In the genomic region with DNA sequence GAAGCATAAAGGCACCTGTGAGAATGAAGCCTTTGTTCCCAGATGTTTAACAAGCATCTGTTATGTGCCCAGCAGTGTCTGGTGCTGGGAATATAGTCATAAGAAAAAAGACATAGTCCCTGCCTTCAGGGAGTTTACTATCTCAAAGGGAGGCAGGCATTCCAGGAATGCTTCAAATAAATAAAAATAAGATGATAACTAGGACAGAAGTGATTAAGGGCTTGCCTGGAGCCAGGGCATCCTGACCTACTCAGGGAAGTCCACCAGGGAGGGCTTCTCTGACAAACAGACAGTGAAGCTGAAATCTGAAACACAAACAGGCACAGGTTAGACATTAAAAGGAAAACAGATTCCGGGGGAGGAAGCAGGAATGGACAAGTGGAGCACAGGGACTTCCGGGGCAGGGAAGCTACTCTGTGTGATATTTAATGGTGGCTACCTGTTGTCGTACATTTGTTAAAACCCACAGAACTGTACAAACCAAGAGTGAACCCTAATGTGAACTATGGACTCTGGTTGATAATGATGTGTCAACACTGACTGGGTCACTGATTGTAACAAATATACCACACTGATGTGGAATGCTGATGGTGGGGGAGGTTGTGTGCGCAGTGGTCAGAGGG, we compare ENCODE assay signal across 1 cellular context.
TF ChIP-seq lines count a peak whose summit lies in the region.

No MANE protein-coding gene starts in this region.

TF ChIP-seq in HepG2, 621 proteins besides CTCF, POLR2A, EP300 and RAD21 (continued from another document and continues in another):
- TF ChIP-seq RAD51 (IDR thresholded peaks at IDR 0.05; ENCODE audit: borderline replicate concordance) (no peak), GZF1 (CRISPR knock-in tag; IDR thresholded peaks at IDR 0.05) (no peak), HOXA3 (CRISPR knock-in tag; IDR thresholded peaks at IDR 0.05) (peak; percentile 86), ZNF431 (CRISPR knock-in tag; IDR thresholded peaks at IDR 0.05; ENCODE audit: borderline replicate concordance, low read depth) (no peak; the same call in 1 of the 2 replicates), FOXA1 (IDR thresholded peaks at IDR 0.05) (peak; percentile 87), FOXA1 (CRISPR knock-in tag; IDR thresholded peaks at IDR 0.05) (peak; percentile 97), ZNF354B (CRISPR knock-in tag; IDR thresholded peaks at IDR 0.05) (no peak), NBN (conservative IDR thresholded peaks at IDR 0.05) (no peak), HOXA5 (CRISPR knock-in tag; IDR thresholded peaks at IDR 0.05) (peak; percentile 59; the same call in 1 of the 2 replicates), NR2F6 (IDR thresholded peaks at IDR 0.05) (peak; percentile 85), NR2F6 (CRISPR knock-in tag; IDR thresholded peaks at IDR 0.05) (peak; percentile 91), ZFP82 (CRISPR knock-in tag; IDR thresholded peaks at IDR 0.05; ENCODE audit: borderline replicate concordance) (0 out of 2 replicates have a peak, but pooled peaks have one; percentile 40), ZNF816 (CRISPR knock-in tag; IDR thresholded peaks at IDR 0.05; ENCODE audit: borderline replicate concordance) (peak; percentile 67; the same call in 1 of the 2 replicates), GABPB1 (CRISPR knock-in tag; IDR thresholded peaks at IDR 0.05) (peak; percentile 80), SOX6 (IDR thresholded peaks at IDR 0.05) (no peak), SOX6 (CRISPR knock-in tag; IDR thresholded peaks at IDR 0.05) (peak; percentile 89), HNF4A (CRISPR knock-in tag; IDR thresholded peaks at IDR 0.05) (peak; percentile 98), SRSF4 (IDR thresholded peaks at IDR 0.05; ENCODE audit: low read depth, low read length, poor library complexity, severe bottlenecking) (no peak), ZNF552 (CRISPR knock-in tag; IDR thresholded peaks at IDR 0.05; ENCODE audit: borderline replicate concordance) (no peak), ZEB1 (IDR thresholded peaks at IDR 0.05; ENCODE audit: insufficient replicate concordance, low read depth) (peak; percentile 87), CBX1 (IDR thresholded peaks at IDR 0.05; ENCODE audit: low read depth) (no peak), MAFK (conservative IDR thresholded peaks at IDR 0.05 in 1 of 2, IDR thresholded peaks at IDR 0.05 in 1 of 2; ENCODE audit: low read length in 2 of 2) (peak; percentile 28 to 34; a peak in 2 of 4 replicates), FOXK1 (CRISPR knock-in tag; IDR thresholded peaks at IDR 0.05; ENCODE audit: borderline replicate concordance, low read depth) (peak; percentile 88), FOSL2 (CRISPR knock-in tag; IDR thresholded peaks at IDR 0.05) (peak; percentile 86), NFKB2 (CRISPR knock-in tag; IDR thresholded peaks at IDR 0.05; ENCODE audit: borderline replicate concordance) (no peak), PPARG (CRISPR knock-in tag; conservative IDR thresholded peaks at IDR 0.05) (peak; percentile 90), CEBPG (CRISPR knock-in tag; IDR thresholded peaks at IDR 0.05) (peak; percentile 79), ZNF256 (CRISPR knock-in tag; conservative IDR thresholded peaks at IDR 0.05) (no peak), SRF (IDR thresholded peaks at IDR 0.05; ENCODE audit: low read depth, low read length) (0 out of 2 replicates have a peak, but pooled peaks have one; percentile 2), HNRNPK (IDR thresholded peaks at IDR 0.05; ENCODE audit: low read depth, low read length, poor library complexity, severe bottlenecking) (no peak), CHD2 (IDR thresholded peaks at IDR 0.05; ENCODE audit: low read depth, low read length) (no peak), SIX1 (CRISPR knock-in tag; IDR thresholded peaks at IDR 0.05; ENCODE audit: borderline replicate concordance) (peak; percentile 84; the same call in 1 of the 2 replicates)
- TF ChIP-seq, protein P1, sequence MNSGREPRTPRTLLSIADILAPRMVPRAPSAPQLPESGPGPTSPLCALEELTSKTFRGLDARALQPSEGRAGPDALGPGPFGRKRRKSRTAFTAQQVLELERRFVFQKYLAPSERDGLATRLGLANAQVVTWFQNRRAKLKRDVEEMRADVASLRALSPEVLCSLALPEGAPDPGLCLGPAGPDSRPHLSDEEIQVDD (CRISPR knock-in tag; IDR thresholded peaks at IDR 0.05; ENCODE audit: borderline replicate concordance), result no peak
- TF ChIP-seq, protein P2, sequence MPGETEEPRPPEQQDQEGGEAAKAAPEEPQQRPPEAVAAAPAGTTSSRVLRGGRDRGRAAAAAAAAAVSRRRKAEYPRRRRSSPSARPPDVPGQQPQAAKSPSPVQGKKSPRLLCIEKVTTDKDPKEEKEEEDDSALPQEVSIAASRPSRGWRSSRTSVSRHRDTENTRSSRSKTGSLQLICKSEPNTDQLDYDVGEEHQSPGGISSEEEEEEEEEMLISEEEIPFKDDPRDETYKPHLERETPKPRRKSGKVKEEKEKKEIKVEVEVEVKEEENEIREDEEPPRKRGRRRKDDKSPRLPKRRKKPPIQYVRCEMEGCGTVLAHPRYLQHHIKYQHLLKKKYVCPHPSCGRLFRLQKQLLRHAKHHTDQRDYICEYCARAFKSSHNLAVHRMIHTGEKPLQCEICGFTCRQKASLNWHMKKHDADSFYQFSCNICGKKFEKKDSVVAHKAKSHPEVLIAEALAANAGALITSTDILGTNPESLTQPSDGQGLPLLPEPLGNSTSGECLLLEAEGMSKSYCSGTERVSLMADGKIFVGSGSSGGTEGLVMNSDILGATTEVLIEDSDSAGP (CRISPR knock-in tag; IDR thresholded peaks at IDR 0.05; ENCODE audit: borderline replicate concordance), result no peak
- TF ChIP-seq, protein P3, sequence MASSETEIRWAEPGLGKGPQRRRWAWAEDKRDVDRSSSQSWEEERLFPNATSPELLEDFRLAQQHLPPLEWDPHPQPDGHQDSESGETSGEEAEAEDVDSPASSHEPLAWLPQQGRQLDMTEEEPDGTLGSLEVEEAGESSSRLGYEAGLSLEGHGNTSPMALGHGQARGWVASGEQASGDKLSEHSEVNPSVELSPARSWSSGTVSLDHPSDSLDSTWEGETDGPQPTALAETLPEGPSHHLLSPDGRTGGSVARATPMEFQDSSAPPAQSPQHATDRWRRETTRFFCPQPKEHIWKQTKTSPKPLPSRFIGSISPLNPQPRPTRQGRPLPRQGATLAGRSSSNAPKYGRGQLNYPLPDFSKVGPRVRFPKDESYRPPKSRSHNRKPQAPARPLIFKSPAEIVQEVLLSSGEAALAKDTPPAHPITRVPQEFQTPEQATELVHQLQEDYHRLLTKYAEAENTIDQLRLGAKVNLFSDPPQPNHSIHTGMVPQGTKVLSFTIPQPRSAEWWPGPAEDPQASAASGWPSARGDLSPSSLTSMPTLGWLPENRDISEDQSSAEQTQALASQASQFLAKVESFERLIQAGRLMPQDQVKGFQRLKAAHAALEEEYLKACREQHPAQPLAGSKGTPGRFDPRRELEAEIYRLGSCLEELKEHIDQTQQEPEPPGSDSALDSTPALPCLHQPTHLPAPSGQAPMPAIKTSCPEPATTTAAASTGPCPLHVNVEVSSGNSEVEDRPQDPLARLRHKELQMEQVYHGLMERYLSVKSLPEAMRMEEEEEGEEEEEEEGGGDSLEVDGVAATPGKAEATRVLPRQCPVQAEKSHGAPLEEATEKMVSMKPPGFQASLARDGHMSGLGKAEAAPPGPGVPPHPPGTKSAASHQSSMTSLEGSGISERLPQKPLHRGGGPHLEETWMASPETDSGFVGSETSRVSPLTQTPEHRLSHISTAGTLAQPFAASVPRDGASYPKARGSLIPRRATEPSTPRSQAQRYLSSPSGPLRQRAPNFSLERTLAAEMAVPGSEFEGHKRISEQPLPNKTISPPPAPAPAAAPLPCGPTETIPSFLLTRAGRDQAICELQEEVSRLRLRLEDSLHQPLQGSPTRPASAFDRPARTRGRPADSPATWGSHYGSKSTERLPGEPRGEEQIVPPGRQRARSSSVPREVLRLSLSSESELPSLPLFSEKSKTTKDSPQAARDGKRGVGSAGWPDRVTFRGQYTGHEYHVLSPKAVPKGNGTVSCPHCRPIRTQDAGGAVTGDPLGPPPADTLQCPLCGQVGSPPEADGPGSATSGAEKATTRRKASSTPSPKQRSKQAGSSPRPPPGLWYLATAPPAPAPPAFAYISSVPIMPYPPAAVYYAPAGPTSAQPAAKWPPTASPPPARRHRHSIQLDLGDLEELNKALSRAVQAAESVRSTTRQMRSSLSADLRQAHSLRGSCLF (CRISPR knock-in tag; IDR thresholded peaks at IDR 0.05; ENCODE audit: borderline replicate concordance), result no peak
- TF ChIP-seq, protein P4, sequence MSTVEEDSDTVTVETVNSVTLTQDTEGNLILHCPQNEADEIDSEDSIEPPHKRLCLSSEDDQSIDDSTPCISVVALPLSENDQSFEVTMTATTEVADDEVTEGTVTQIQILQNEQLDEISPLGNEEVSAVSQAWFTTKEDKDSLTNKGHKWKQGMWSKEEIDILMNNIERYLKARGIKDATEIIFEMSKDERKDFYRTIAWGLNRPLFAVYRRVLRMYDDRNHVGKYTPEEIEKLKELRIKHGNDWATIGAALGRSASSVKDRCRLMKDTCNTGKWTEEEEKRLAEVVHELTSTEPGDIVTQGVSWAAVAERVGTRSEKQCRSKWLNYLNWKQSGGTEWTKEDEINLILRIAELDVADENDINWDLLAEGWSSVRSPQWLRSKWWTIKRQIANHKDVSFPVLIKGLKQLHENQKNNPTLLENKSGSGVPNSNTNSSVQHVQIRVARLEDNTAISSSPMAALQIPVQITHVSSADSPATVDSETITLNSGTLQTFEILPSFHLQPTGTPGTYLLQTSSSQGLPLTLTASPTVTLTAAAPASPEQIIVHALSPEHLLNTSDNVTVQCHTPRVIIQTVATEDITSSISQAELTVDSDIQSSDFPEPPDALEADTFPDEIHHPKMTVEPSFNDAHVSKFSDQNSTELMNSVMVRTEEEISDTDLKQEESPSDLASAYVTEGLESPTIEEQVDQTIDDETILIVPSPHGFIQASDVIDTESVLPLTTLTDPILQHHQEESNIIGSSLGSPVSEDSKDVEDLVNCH (CRISPR knock-in tag; IDR thresholded peaks at IDR 0.05), result no peak
- TF ChIP-seq, protein P5, sequence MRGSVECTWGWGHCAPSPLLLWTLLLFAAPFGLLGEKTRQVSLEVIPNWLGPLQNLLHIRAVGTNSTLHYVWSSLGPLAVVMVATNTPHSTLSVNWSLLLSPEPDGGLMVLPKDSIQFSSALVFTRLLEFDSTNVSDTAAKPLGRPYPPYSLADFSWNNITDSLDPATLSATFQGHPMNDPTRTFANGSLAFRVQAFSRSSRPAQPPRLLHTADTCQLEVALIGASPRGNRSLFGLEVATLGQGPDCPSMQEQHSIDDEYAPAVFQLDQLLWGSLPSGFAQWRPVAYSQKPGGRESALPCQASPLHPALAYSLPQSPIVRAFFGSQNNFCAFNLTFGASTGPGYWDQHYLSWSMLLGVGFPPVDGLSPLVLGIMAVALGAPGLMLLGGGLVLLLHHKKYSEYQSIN (CRISPR knock-in tag; IDR thresholded peaks at IDR 0.05; ENCODE audit: borderline replicate concordance), result no peak
- TF ChIP-seq, protein P6, sequence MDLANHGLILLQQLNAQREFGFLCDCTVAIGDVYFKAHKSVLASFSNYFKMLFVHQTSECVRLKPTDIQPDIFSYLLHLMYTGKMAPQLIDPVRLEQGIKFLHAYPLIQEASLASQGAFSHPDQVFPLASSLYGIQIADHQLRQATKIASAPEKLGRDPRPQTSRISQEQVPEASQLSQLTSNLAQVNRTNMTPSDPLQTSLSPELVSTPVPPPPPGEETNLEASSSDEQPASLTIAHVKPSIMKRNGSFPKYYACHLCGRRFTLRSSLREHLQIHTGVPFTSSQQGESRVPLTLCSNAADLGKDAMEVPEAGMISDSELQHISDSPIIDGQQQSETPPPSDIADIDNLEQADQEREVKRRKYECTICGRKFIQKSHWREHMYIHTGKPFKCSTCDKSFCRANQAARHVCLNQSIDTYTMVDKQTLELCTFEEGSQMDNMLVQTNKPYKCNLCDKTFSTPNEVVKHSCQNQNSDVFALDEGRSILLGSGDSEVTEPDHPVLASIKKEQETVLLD (CRISPR knock-in tag; IDR thresholded peaks at IDR 0.05; ENCODE audit: low read depth), result no peak
- TF ChIP-seq, protein P7, sequence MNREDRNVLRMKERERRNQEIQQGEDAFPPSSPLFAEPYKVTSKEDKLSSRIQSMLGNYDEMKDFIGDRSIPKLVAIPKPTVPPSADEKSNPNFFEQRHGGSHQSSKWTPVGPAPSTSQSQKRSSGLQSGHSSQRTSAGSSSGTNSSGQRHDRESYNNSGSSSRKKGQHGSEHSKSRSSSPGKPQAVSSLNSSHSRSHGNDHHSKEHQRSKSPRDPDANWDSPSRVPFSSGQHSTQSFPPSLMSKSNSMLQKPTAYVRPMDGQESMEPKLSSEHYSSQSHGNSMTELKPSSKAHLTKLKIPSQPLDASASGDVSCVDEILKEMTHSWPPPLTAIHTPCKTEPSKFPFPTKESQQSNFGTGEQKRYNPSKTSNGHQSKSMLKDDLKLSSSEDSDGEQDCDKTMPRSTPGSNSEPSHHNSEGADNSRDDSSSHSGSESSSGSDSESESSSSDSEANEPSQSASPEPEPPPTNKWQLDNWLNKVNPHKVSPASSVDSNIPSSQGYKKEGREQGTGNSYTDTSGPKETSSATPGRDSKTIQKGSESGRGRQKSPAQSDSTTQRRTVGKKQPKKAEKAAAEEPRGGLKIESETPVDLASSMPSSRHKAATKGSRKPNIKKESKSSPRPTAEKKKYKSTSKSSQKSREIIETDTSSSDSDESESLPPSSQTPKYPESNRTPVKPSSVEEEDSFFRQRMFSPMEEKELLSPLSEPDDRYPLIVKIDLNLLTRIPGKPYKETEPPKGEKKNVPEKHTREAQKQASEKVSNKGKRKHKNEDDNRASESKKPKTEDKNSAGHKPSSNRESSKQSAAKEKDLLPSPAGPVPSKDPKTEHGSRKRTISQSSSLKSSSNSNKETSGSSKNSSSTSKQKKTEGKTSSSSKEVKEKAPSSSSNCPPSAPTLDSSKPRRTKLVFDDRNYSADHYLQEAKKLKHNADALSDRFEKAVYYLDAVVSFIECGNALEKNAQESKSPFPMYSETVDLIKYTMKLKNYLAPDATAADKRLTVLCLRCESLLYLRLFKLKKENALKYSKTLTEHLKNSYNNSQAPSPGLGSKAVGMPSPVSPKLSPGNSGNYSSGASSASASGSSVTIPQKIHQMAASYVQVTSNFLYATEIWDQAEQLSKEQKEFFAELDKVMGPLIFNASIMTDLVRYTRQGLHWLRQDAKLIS (CRISPR knock-in tag; IDR thresholded peaks at IDR 0.05), result no peak
